Comparison of ENCODE assay signal across 11 cellular contexts in genomic region chr9:132582276-132582785, GRCh38. TPM values are rescaled to one million over a fixed set of nuclear protein-coding genes. Genes with fewer than 3 reads are reported as not detected.
DNase-seq lines count a peak whose midpoint lies in the region; ATAC-seq, FAIRE-seq and TF ChIP-seq lines count a peak whose summit lies in the region.
"Had no signal": no experiment of that assay in that cellular context is flagged by ENCODE, and none has a peak within 500 bp of the region (broad histone marks: within the 10 kb centered on the region; RNA-seq: fewer than 3 reads in every experiment).

Gene BARHL1, plus strand, starts transcription at chr9:132582606. Its CDS starts 192 bp downstream, at chr9:132582798.

- dilution Hi-C loops in keratinocyte (cut with MboI; ENCODE audit: extremely low pct_ligation_motif_present, low sequenced_read_pairs) = no loop called here

- no peak for TF ChIP-seq CTCF in astrocyte of the cerebellum (IDR thresholded peaks at IDR 0.05; ENCODE audit: low read depth, low read length, missing control alignments)
- no peak for TF ChIP-seq CTCF in keratinocyte (optimal IDR thresholded peaks at IDR 0.05 in 1 of 3, IDR thresholded peaks at IDR 0.05 in 1 of 3, conservative IDR thresholded peaks at IDR 0.05 in 1 of 3; ENCODE audit: extremely low read depth in 1 of 3, insufficient read depth in 2 of 3, low read length in 3 of 3)
- TF ChIP-seq CTCF in upper lobe of left lung (IDR thresholded peaks at IDR 0.05) = no peak

- in situ Hi-C loops in astrocyte of the cerebellum (cut with HindIII; ENCODE audit: low sequenced_read_pairs) = no loop called here

- 2 to 4% methylated on average over 23 of the region's 36 CpGs for WGBS in upper lobe of left lung, 2 donors

- intact Hi-C loops in Right ventricle myocardium inferior (cut with DNase I) = no loop called here
- intact Hi-C loops in Right ventricle myocardium superior (cut with DNase I) = no loop called here
- intact Hi-C loops in left colon (cut with DNase I, micrococcal nuclease) = no loop called here

- no peaks in the 10 kb centered on the region for H3K79me2 ChIP-seq in keratinocyte (ENCODE audit: control insufficient read depth, insufficient read depth, low read length)

- no peak for FAIRE-seq in keratinocyte (lab: Jason Lieb, UNC)
- FAIRE-seq: RCC 7860 had no signal

- ATAC-seq in Right ventricle myocardium inferior (peak; percentile 4), Right ventricle myocardium superior (ENCODE audit: poor library complexity) (no peak), upper lobe of left lung (ENCODE audit: low FRiP score in 2 of 2) (no peak), left colon (no peak), HG03565 (IDR thresholded peaks at IDR 0.05; ENCODE audit: unreplicated experiment) (no peak)

- H2AFZ ChIP-seq in keratinocyte (ENCODE audit: control insufficient read depth, low read length) = no peak within 1 kb of the TSS

- H3K36me3 ChIP-seq in keratinocyte (ENCODE audit: control insufficient read depth in 2 of 2, extremely low read depth in 1 of 2, insufficient read depth in 2 of 2, low read length in 2 of 2) (no peaks in the 10 kb centered on the region), upper lobe of left lung (no peaks in the 10 kb centered on the region)

- H3K9me1 ChIP-seq in keratinocyte (ENCODE audit: control insufficient read depth, extremely low read depth, insufficient read depth, low read length) = peaks cover 4% of the 10 kb centered on the region

- H4K20me1 ChIP-seq in keratinocyte (ENCODE audit: control insufficient read depth, extremely low read depth, insufficient read depth, low read length) = peaks cover 28% of the 10 kb centered on the region

- H3K9me3 ChIP-seq in keratinocyte (ENCODE audit: control insufficient read depth, low read depth, low read length) (no peaks in the 10 kb centered on the region), upper lobe of left lung (no peaks in the 10 kb centered on the region)

- peaks cover 96% of the 10 kb centered on the region for H3K27me3 ChIP-seq in keratinocyte (ENCODE audit: control insufficient read depth, extremely low read depth, insufficient read depth, low read length)
- H3K27me3 ChIP-seq in upper lobe of left lung = peaks cover 2 to 86% (median 59%) of the 10 kb centered on the region in 4 donors

- no peak within 1 kb of the TSS for H3K9ac ChIP-seq in keratinocyte (ENCODE audit: control insufficient read depth, extremely low read depth, insufficient read depth, low read length)

- peak within 1 kb of the TSS; percentile 22 for H3K4me3 ChIP-seq in astrocyte of the cerebellum (ENCODE audit: low read depth, low read length)
- peak within 1 kb of the TSS in 2 of 3 experiments; percentile 42 to 45 for H3K4me3 ChIP-seq in keratinocyte (ENCODE audit: control insufficient read depth in 2 of 3, extremely low read depth in 1 of 3, insufficient read depth in 2 of 3, low read depth in 1 of 3, low read length in 3 of 3)
- H3K4me3 ChIP-seq in upper lobe of left lung = peak within 1 kb of the TSS in 3 of 4 donors; percentile 18 to 36 (median 25)
- H3K4me3 ChIP-seq: lung had no signal

- H3K27ac ChIP-seq in keratinocyte (ENCODE audit: control insufficient read depth, insufficient read depth, low read length) (no peak within 1 kb of the TSS), upper lobe of left lung (no peak within 1 kb of the TSS)

- TF ChIP-seq EP300 in upper lobe of left lung (IDR thresholded peaks at IDR 0.05) = no peak

- TF ChIP-seq POLR2A in upper lobe of left lung (IDR thresholded peaks at IDR 0.05) = no peak

- no peak for DNase-seq in Right ventricle myocardium inferior (ENCODE audit: missing footprints)
- no peak for DNase-seq in Right ventricle myocardium superior
- DNase-seq in astrocyte of the cerebellum (ENCODE audit: low read depth) = no peak
- DNase-seq in keratinocyte (ENCODE audit: low read depth, low spot score) = no peak
- DNase-seq in upper lobe of left lung = no peak
- no peak for DNase-seq in left colon
- DNase-seq in mucosa of gallbladder (ENCODE audit: low spot score) = no peak

- H3K4me1 ChIP-seq in keratinocyte (ENCODE audit: control insufficient read depth, extremely low read depth, insufficient read depth, low read length) (peaks cover 6% of the 10 kb centered on the region), upper lobe of left lung (peaks cover 7 to 16% (median 10%) of the 10 kb centered on the region in 4 donors)

- H3K4me2 ChIP-seq in keratinocyte (ENCODE audit: control insufficient read depth, extremely low read depth, insufficient read depth, low read depth, low read length) = peak within 1 kb of the TSS; percentile 79

RNA-seq across cellular contexts. Expression of gene BARHL1, which starts in this region (rescaled TPM):
- total RNA-seq in Right ventricle myocardium inferior = not detected
- total RNA-seq in Right ventricle myocardium superior = not detected
- polyA plus RNA-seq in keratinocyte = not detected in 3 replicates
- polyA plus RNA-seq in keratinocyte (2011; ENCODE audit: low read depth) = not detected
- not detected in 2 replicates for polyA plus RNA-seq in keratinocyte (2011; cell fraction: cytosol; rRNA removed)
- polyA plus RNA-seq in keratinocyte (2011; cell fraction: nucleus; rRNA removed) = not detected in 2 replicates
- not detected in 2 replicates for polyA plus RNA-seq in keratinocyte (2012; ENCODE audit: low replicate concordance)
- polyA minus RNA-seq in keratinocyte = not detected in 3 replicates
- polyA minus RNA-seq in keratinocyte (2011; cell fraction: cytosol; rRNA and poly(A)+ RNA removed) = not detected
- polyA minus RNA-seq in keratinocyte (2011; cell fraction: nucleus; rRNA and poly(A)+ RNA removed) = not detected in 2 replicates
- total RNA-seq in upper lobe of left lung = not detected
- not detected for total RNA-seq in left colon
- not detected for total RNA-seq in mucosa of gallbladder
- total RNA-seq: lung had no signal
- polyA plus RNA-seq: adipose tissue, lung had no signal

Comparison
In these comparisons a context has a peak if more than half of its experiments do, and no peak if none do; other contexts are left out.
1. Peak in ATAC-seq in Right ventricle myocardium inferior; RNA of the gene not detected or under 1 TPM.